11 cellular contexts compared by ENCODE assay signal in genomic region chr15:48001393-48002059, GRCh38.
A peak's percentile ranks its signal among the peaks of the same experiment; 100 is the strongest.
DNase-seq lines count a peak whose midpoint lies in the region; ATAC-seq and TF ChIP-seq lines count a peak whose summit lies in the region.
"Had no signal": no experiment of that assay in that cellular context is flagged by ENCODE, and none has a peak within 500 bp of the region (broad histone marks: within the 10 kb centered on the region; RNA-seq: fewer than 3 reads in every experiment).

No MANE protein-coding gene starts in this region.

- TF ChIP-seq CTCF in GM06990 (IDR thresholded peaks at IDR 0.05; ENCODE audit: insufficient read depth, low read length, poor library complexity, severe bottlenecking) (no peak), BE2C (IDR thresholded peaks at IDR 0.05; ENCODE audit: low read depth, low read length) (no peak)

- DNase-seq in GM06990 (ENCODE audit: extremely low read depth, insufficient read length) (peak; percentile 16), MV-4-11 (lab: John Stamatoyannopoulos, UW) (peak; percentile 89), BE2C (no peak), kidney glomerular epithelial cell (lab: John Stamatoyannopoulos, UW) (no peak), NCI-H1694 treated with DMSO at 0.1 percent for 48 hours (lab: John Stamatoyannopoulos, UW) (no peak), putamen (ENCODE audit: low spot score) (no peak)
- DNase-seq: CD4-positive, CD25-positive, alpha-beta regulatory T cell; NCI-H774 had no signal

- no peaks in the 10 kb centered on the region; the same call in 1 of the 2 replicates for H3K4me1 ChIP-seq in BE2C
- H3K4me1 ChIP-seq: breast epithelium had no signal

- H3K27me3 ChIP-seq in GM06990 (replicated peaks; ENCODE audit: control insufficient read depth, insufficient read depth, low read length) (no peaks in the 10 kb centered on the region), BE2C (no peaks in the 10 kb centered on the region)
- H3K27me3 ChIP-seq: breast epithelium had no signal

- H3K36me3 ChIP-seq in GM06990 (ENCODE audit: control insufficient read depth, insufficient read depth, low read length) (no peaks in the 10 kb centered on the region), BE2C (no peaks in the 10 kb centered on the region)
- H3K36me3 ChIP-seq: breast epithelium had no signal

- H3K4me3 ChIP-seq in GM06990 (replicated peaks; ENCODE audit: low read depth, low read length): no peak overlapping the region
- no peak overlapping the region for H3K4me3 ChIP-seq in BE2C (ENCODE audit: low read depth, low read length)
- H3K4me3 ChIP-seq: breast epithelium had no signal

- ATAC-seq in GM19372 (IDR thresholded peaks at IDR 0.05; ENCODE audit: low read depth, unreplicated experiment) (peak; percentile 92), HG02943 (IDR thresholded peaks at IDR 0.05; ENCODE audit: low read depth, unreplicated experiment) (peak; percentile 86)

- no peaks in the 10 kb centered on the region for H3K9me3 ChIP-seq in BE2C
- H3K9me3 ChIP-seq: breast epithelium had no signal

Comparison
In these comparisons a context has a peak if more than half of its experiments do, and no peak if none do; other contexts are left out.
1. DNase-seq: peak in GM06990 (single experiment) and MV-4-11 (single experiment); none in BE2C (single experiment), kidney glomerular epithelial cell (single experiment), NCI-H1694 treated with DMSO at 0.1 percent for 48 hours (single experiment) and putamen (single experiment).